Comparison of ENCODE assay signal across 1 cellular context in the genomic region with DNA sequence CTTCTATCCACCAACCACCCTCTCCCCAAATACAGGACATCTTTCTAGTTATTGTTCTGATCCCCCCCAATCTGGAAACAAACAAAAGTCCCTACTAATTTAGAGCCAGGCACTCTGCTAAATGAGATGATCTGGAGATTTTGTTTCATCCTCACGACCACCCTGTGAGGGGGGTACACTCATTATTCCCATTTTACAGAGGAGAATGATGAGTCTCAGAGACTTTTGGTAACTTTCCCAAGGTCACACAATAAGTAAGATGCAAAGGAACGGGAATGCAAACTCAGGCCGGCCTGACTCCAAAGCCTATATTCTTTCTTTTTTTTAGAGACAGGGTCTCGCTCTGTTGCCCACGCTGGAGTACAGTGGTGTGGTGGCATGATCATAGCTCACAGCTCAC.
TF ChIP-seq lines count a peak whose summit lies in the region.

No MANE protein-coding gene starts in this region.

TF ChIP-seq in H1, 55 proteins besides CTCF, POLR2A, EP300 and RAD21:
- TF ChIP-seq POU5F1 (IDR thresholded peaks at IDR 0.05; ENCODE audit: low read depth, low read length) (no peak), TCF12 (IDR thresholded peaks at IDR 0.05; ENCODE audit: low read depth, low read length) (no peak), RXRA (IDR thresholded peaks at IDR 0.05; ENCODE audit: insufficient read depth, low read depth, low read length) (no peak), SUZ12 (IDR thresholded peaks at IDR 0.05; ENCODE audit: low read length) (no peak), SIRT6 (IDR thresholded peaks at IDR 0.05; ENCODE audit: low read length) (no peak), RBBP5 (IDR thresholded peaks at IDR 0.05; ENCODE audit: borderline replicate concordance, low read depth, low read length) (no peak), TEAD4 (IDR thresholded peaks at IDR 0.05; ENCODE audit: low read depth, low read length) (no peak), MAFK (IDR thresholded peaks at IDR 0.05; ENCODE audit: low read depth, low read length) (no peak)
- TF ChIP-seq, protein P1, sequence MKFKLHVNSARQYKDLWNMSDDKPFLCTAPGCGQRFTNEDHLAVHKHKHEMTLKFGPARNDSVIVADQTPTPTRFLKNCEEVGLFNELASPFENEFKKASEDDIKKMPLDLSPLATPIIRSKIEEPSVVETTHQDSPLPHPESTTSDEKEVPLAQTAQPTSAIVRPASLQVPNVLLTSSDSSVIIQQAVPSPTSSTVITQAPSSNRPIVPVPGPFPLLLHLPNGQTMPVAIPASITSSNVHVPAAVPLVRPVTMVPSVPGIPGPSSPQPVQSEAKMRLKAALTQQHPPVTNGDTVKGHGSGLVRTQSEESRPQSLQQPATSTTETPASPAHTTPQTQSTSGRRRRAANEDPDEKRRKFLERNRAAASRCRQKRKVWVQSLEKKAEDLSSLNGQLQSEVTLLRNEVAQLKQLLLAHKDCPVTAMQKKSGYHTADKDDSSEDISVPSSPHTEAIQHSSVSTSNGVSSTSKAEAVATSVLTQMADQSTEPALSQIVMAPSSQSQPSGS (IDR thresholded peaks at IDR 0.05; ENCODE audit: low read length): no peak
TF ChIP-seq in H1: peak in this region for 0.
